In genomic region chr4:54101190-54102041, GRCh38 we compare ENCODE assay signal across 10 cellular contexts. TPM values are rescaled to one million over a fixed set of nuclear protein-coding genes. Genes with fewer than 3 reads are reported as not detected.
A peak's percentile ranks its signal among the peaks of the same experiment; 100 is the strongest.
DNase-seq lines count a peak whose midpoint lies in the region; ATAC-seq and TF ChIP-seq lines count a peak whose summit lies in the region.
"Had no signal": no experiment of that assay in that cellular context is flagged by ENCODE, and none has a peak within 500 bp of the region (broad histone marks: within the 10 kb centered on the region; RNA-seq: fewer than 3 reads in every experiment).

No MANE protein-coding gene starts in this region.

- ATAC-seq in GM18909 (IDR thresholded peaks at IDR 0.05; ENCODE audit: poor library complexity, unreplicated experiment), result no peak
- no peak for ATAC-seq in GM21447 (IDR thresholded peaks at IDR 0.05; ENCODE audit: unreplicated experiment)

- peaks cover 21% of the 10 kb centered on the region for H3K4me1 Mint-ChIP-seq in mesothelial cell of epicardium

- no peaks in the 10 kb centered on the region for H3K9me3 ChIP-seq in adipocyte (ENCODE audit: control insufficient read depth, low read length)

- no peaks in the 10 kb centered on the region for H3K9me3 Mint-ChIP-seq in mesothelial cell of epicardium

- CTCF ChIA-PET in AG04449 (lab: Yijun Ruan, JAX), result no interaction called here

- H3K4me3 Mint-ChIP-seq in mesothelial cell of epicardium, result peak overlapping the region; percentile 38

- POLR2A ChIA-PET in AG04449 (lab: Yijun Ruan, JAX), result no interaction called here

- DNase-seq in AG04449 (ENCODE audit: low read depth, low spot score) (no peak), DMS53 treated with DMSO at 0.1 percent for 48 hours (lab: John Stamatoyannopoulos, UW; ENCODE audit: unreplicated experiment) (peak; percentile 8), adipocyte (ENCODE audit: low read depth) (no peak), mesothelial cell of epicardium (ENCODE audit: low spot score in 2 of 2, unreplicated experiment in 2 of 2) (no peak), NCI-H2029 (lab: John Stamatoyannopoulos, UW) (no peak)
- no peak for DNase-seq in stimulated activated CD8-positive, alpha-beta memory T cell treated with anti-CD3 and anti-CD28 coated beads, Interleukin-4, amount 100 ng/mL, for 48 hours
- DNase-seq: head of caudate nucleus had no signal

- H3K36me3 ChIP-seq in adipocyte (ENCODE audit: control insufficient read depth, insufficient read depth, low read length, severe bottlenecking), result no peaks in the 10 kb centered on the region

- TF ChIP-seq CTCF in AG04449 (IDR thresholded peaks at IDR 0.05; ENCODE audit: insufficient read depth, low read length, missing control alignments), result no peak
- TF ChIP-seq CTCF in mesothelial cell of epicardium (IDR thresholded peaks at IDR 0.05; ENCODE audit: unreplicated experiment), result no peak

- peaks cover 99% of the 10 kb centered on the region for H3K27me3 Mint-ChIP-seq in mesothelial cell of epicardium (ENCODE audit: low read depth)

- H3K36me3 Mint-ChIP-seq in mesothelial cell of epicardium, result no peaks in the 10 kb centered on the region

- H3K27ac Mint-ChIP-seq in mesothelial cell of epicardium, result no peak overlapping the region

- H3K4me3 ChIP-seq in AG04449 (ENCODE audit: low read depth, low read length) (peak overlapping the region; percentile 50), adipocyte (ENCODE audit: low read length) (peak overlapping the region; percentile 73)

- H3K27me3 ChIP-seq in adipocyte (replicated peaks; ENCODE audit: control insufficient read depth, insufficient read depth, low read length), result peaks cover 48% of the 10 kb centered on the region

- peaks cover 27% of the 10 kb centered on the region for H3K4me1 ChIP-seq in adipocyte (ENCODE audit: control insufficient read depth, insufficient read depth, low read length)

- no peak overlapping the region for H3K9ac ChIP-seq in adipocyte (ENCODE audit: low read length)

RNA-seq across cellular contexts. Expression of gene GSX2, which starts 1.5 kb away (rescaled TPM):
- total RNA-seq in mesothelial cell of epicardium, result not detected in 3 replicates
- total RNA-seq: urinary bladder had no signal

RNA-seq across cellular contexts. Expression of gene CHIC2, which starts 37.0 kb away (rescaled TPM):
- total RNA-seq in mesothelial cell of epicardium, result 20.1 to 23.3 TPM (median 21.8 TPM) in 3 replicates
